ENCODE assay signal across 29 cellular contexts in genomic region chr1:8388732-8389562, GRCh38.
DNase-seq lines count a peak whose midpoint lies in the region; ATAC-seq and TF ChIP-seq lines count a peak whose summit lies in the region.
"Had no signal": no experiment of that assay in that cellular context is flagged by ENCODE, and none has a peak within 500 bp of the region (broad histone marks: within the 10 kb centered on the region; RNA-seq: fewer than 3 reads in every experiment).

No MANE protein-coding gene starts in this region.

- peak overlapping the region; percentile 8 for H3K27ac Mint-ChIP-seq in activated naive CD4-positive, alpha-beta T cell treated with anti-CD3 and anti-CD28 coated beads, Interleukin-2, amount 10 ng/mL, durations not matched to agents 7 days and 5 days
- H3K27ac Mint-ChIP-seq in HFFc6: no peak overlapping the region
- peak overlapping the region; percentile 18 for H3K27ac Mint-ChIP-seq in stimulated activated effector memory CD8-positive, alpha-beta T cell treated with anti-CD3 and anti-CD28 coated beads, Interleukin-12 subunit alpha, Interleukin-12 subunit beta, amount 100 ng/mL, for 72 hours
- no peak overlapping the region for H3K27ac Mint-ChIP-seq in naive thymus-derived CD8-positive, alpha-beta T cell
- H3K27ac Mint-ChIP-seq: activated CD8-positive, alpha-beta T cell treated with anti-CD3 and anti-CD28 coated beads for 36 hours; stimulated activated memory B cell treated with anti-CD40 and anti-IgM and Interleukin-4, amounts not matched to agents 10 μg/mL and 1 μg/mL and 100 μg/mL, for 72 hours had no signal

- CTCF ChIA-PET in activated naive CD4-positive, alpha-beta T cell treated with anti-CD3 and anti-CD28 coated beads, Interleukin-2, amount 10 ng/mL, durations not matched to agents 7 days and 5 days (lab: Charles Lee): interaction anchor here (1.1 kb wide), 1 partner anchor 20 kb away, joined by 3 read pairs; no protein-coding TSS in a partner anchor

- POLR2A ChIA-PET in naive thymus-derived CD8-positive, alpha-beta T cell (lab: Charles Lee): interaction anchor here (0.5 kb wide), 1 partner anchor 433 kb away, joined by 3 read pairs; no protein-coding TSS in a partner anchor

- no peak for DNase-seq in activated naive CD4-positive, alpha-beta T cell treated with anti-CD3 and anti-CD28 coated beads, Interleukin-2, amount 10 ng/mL, durations not matched to agents 7 days and 5 days
- DNase-seq in activated naive CD4-positive, alpha-beta T cell treated with Interleukin-2 at 50 U/mL for 16 hours: no peak
- no peak for DNase-seq in HFFc6
- peak; percentile 57 to 77 for DNase-seq in erythroblast (lab: John Stamatoyannopoulos, UW)
- no peak for DNase-seq in stimulated activated effector memory CD8-positive, alpha-beta T cell treated with anti-CD3 and anti-CD28 coated beads, Interleukin-12 subunit alpha, Interleukin-12 subunit beta, amount 100 ng/mL, for 72 hours (ENCODE audit: low spot score in 2 of 2)
- DNase-seq in LoVo (ENCODE audit: low spot score): no peak
- DNase-seq in naive thymus-derived CD8-positive, alpha-beta T cell: no peak
- DNase-seq in NAMALWA (ENCODE audit: low spot score): no peak
- DNase-seq: activated CD4-positive, CD25-positive, alpha-beta regulatory T cell; activated CD8-positive, alpha-beta T cell treated with anti-CD3 and anti-CD28 coated beads for 36 hours; activated effector memory CD4-positive, alpha-beta T cell treated with anti-CD3 and anti-CD28 coated beads, Interleukin-2, amount 50 U/mL, for 16 hours; amygdala; COR-L47; DMS79 treated with DMSO at 0.1 percent for 48 hours; effector memory CD4-positive, alpha-beta T cell; foreskin fibroblast; mammary epithelial cell; NCI-H1105; NCI-H1930; NCI-H526 treated with DMSO at 0.1 percent for 48 hours; SIG-M5; sigmoid colon; stimulated activated CD4-positive, alpha-beta T cell treated with anti-CD3 and anti-CD28 coated beads, Interleukin-4, amount 100 ng/mL, for 24 hours; T1000; testis had no signal

- TF ChIP-seq CTCF in HFFc6 (IDR thresholded peaks at IDR 0.05): no peak

- H3K27me3 Mint-ChIP-seq in activated naive CD4-positive, alpha-beta T cell treated with anti-CD3 and anti-CD28 coated beads, Interleukin-2, amount 10 ng/mL, durations not matched to agents 7 days and 5 days: no peaks in the 10 kb centered on the region
- peaks cover 2% of the 10 kb centered on the region for H3K27me3 Mint-ChIP-seq in HFFc6 (ENCODE audit: insufficient read depth)
- no peaks in the 10 kb centered on the region for H3K27me3 Mint-ChIP-seq in naive thymus-derived CD8-positive, alpha-beta T cell
- H3K27me3 Mint-ChIP-seq: activated CD8-positive, alpha-beta T cell treated with anti-CD3 and anti-CD28 coated beads for 36 hours; IgD-negative memory B cell; stimulated activated memory B cell treated with anti-CD40 and anti-IgM and Interleukin-4, amounts not matched to agents 10 μg/mL and 1 μg/mL and 100 μg/mL, for 72 hours had no signal

- H3K4me3 Mint-ChIP-seq in activated naive CD4-positive, alpha-beta T cell treated with anti-CD3 and anti-CD28 coated beads, Interleukin-2, amount 10 ng/mL, durations not matched to agents 7 days and 5 days: no peak overlapping the region
- H3K4me3 Mint-ChIP-seq in HFFc6: peak overlapping the region; percentile 57; the same call in 1 of the 2 replicates
- H3K4me3 Mint-ChIP-seq in stimulated activated effector memory CD8-positive, alpha-beta T cell treated with anti-CD3 and anti-CD28 coated beads, Interleukin-12 subunit alpha, Interleukin-12 subunit beta, amount 100 ng/mL, for 72 hours: no peak overlapping the region
- no peak overlapping the region for H3K4me3 Mint-ChIP-seq in naive thymus-derived CD8-positive, alpha-beta T cell
- H3K4me3 Mint-ChIP-seq: activated CD8-positive, alpha-beta T cell treated with anti-CD3 and anti-CD28 coated beads for 36 hours; stimulated activated memory B cell treated with anti-CD40 and anti-IgM and Interleukin-4, amounts not matched to agents 10 μg/mL and 1 μg/mL and 100 μg/mL, for 72 hours had no signal

- no peak for TF ChIP-seq POLR2A in erythroblast (IDR thresholded peaks at IDR 0.05; ENCODE audit: low read length)

- no peaks in the 10 kb centered on the region for H3K9me3 Mint-ChIP-seq in activated naive CD4-positive, alpha-beta T cell treated with anti-CD3 and anti-CD28 coated beads, Interleukin-2, amount 10 ng/mL, durations not matched to agents 7 days and 5 days
- H3K9me3 Mint-ChIP-seq in HFFc6: no peaks in the 10 kb centered on the region
- H3K9me3 Mint-ChIP-seq in stimulated activated effector memory CD8-positive, alpha-beta T cell treated with anti-CD3 and anti-CD28 coated beads, Interleukin-12 subunit alpha, Interleukin-12 subunit beta, amount 100 ng/mL, for 72 hours: no peaks in the 10 kb centered on the region
- H3K9me3 Mint-ChIP-seq in naive thymus-derived CD8-positive, alpha-beta T cell: no peaks in the 10 kb centered on the region
- H3K9me3 Mint-ChIP-seq: activated CD8-positive, alpha-beta T cell treated with anti-CD3 and anti-CD28 coated beads for 36 hours; IgD-negative memory B cell; stimulated activated memory B cell treated with anti-CD40 and anti-IgM and Interleukin-4, amounts not matched to agents 10 μg/mL and 1 μg/mL and 100 μg/mL, for 72 hours had no signal

- ATAC-seq in stimulated activated effector memory CD8-positive, alpha-beta T cell treated with anti-CD3 and anti-CD28 coated beads, Interleukin-12 subunit alpha, Interleukin-12 subunit beta, amount 100 ng/mL, for 72 hours: no peak
- ATAC-seq in naive thymus-derived CD8-positive, alpha-beta T cell: no peak
- ATAC-seq: A549; esophagus mucosa; stimulated activated memory B cell treated with anti-CD40 and anti-IgM and Interleukin-4, amounts not matched to agents 10 μg/mL and 1 μg/mL and 100 μg/mL, for 72 hours had no signal

- H3K4me1 Mint-ChIP-seq in activated naive CD4-positive, alpha-beta T cell treated with anti-CD3 and anti-CD28 coated beads, Interleukin-2, amount 10 ng/mL, durations not matched to agents 7 days and 5 days: peaks cover 66% of the 10 kb centered on the region
- peaks cover 64% of the 10 kb centered on the region for H3K4me1 Mint-ChIP-seq in HFFc6 (ENCODE audit: low read depth)
- peaks cover 74% of the 10 kb centered on the region for H3K4me1 Mint-ChIP-seq in stimulated activated effector memory CD8-positive, alpha-beta T cell treated with anti-CD3 and anti-CD28 coated beads, Interleukin-12 subunit alpha, Interleukin-12 subunit beta, amount 100 ng/mL, for 72 hours
- H3K4me1 Mint-ChIP-seq in naive thymus-derived CD8-positive, alpha-beta T cell: peaks cover 45 to 84% (median 76%) of the 10 kb centered on the region in 4 donors

- peaks cover 71% of the 10 kb centered on the region for H3K36me3 Mint-ChIP-seq in activated naive CD4-positive, alpha-beta T cell treated with anti-CD3 and anti-CD28 coated beads, Interleukin-2, amount 10 ng/mL, durations not matched to agents 7 days and 5 days
- H3K36me3 Mint-ChIP-seq in HFFc6 (ENCODE audit: low read depth): peaks cover 31% of the 10 kb centered on the region
- peaks cover 22% of the 10 kb centered on the region for H3K36me3 Mint-ChIP-seq in stimulated activated effector memory CD8-positive, alpha-beta T cell treated with anti-CD3 and anti-CD28 coated beads, Interleukin-12 subunit alpha, Interleukin-12 subunit beta, amount 100 ng/mL, for 72 hours
- H3K36me3 Mint-ChIP-seq in naive thymus-derived CD8-positive, alpha-beta T cell: peaks cover 0 to 42% (median 6%) of the 10 kb centered on the region in 3 donors

Comparison
In these comparisons a context has a peak if more than half of its experiments do, and no peak if none do; other contexts are left out.
1. DNase-seq: peak in erythroblast (2 of 2); none in activated naive CD4-positive, alpha-beta T cell treated with anti-CD3 and anti-CD28 coated beads, Interleukin-2, amount 10 ng/mL, durations not matched to agents 7 days and 5 days (single experiment), activated naive CD4-positive, alpha-beta T cell treated with Interleukin-2 at 50 U/mL for 16 hours (single experiment), HFFc6 (single experiment), stimulated activated effector memory CD8-positive, alpha-beta T cell treated with anti-CD3 and anti-CD28 coated beads, Interleukin-12 subunit alpha, Interleukin-12 subunit beta, amount 100 ng/mL, for 72 hours (0 of 2), LoVo (single experiment), naive thymus-derived CD8-positive, alpha-beta T cell (0 of 10) and NAMALWA (single experiment).
2. H3K27ac Mint-ChIP-seq: peak in activated naive CD4-positive, alpha-beta T cell treated with anti-CD3 and anti-CD28 coated beads, Interleukin-2, amount 10 ng/mL, durations not matched to agents 7 days and 5 days (single experiment) and stimulated activated effector memory CD8-positive, alpha-beta T cell treated with anti-CD3 and anti-CD28 coated beads, Interleukin-12 subunit alpha, Interleukin-12 subunit beta, amount 100 ng/mL, for 72 hours (single experiment); none in HFFc6 (single experiment) and naive thymus-derived CD8-positive, alpha-beta T cell (0 of 10).